Comparison of ENCODE assay signal across 8 cellular contexts in the genomic region with DNA sequence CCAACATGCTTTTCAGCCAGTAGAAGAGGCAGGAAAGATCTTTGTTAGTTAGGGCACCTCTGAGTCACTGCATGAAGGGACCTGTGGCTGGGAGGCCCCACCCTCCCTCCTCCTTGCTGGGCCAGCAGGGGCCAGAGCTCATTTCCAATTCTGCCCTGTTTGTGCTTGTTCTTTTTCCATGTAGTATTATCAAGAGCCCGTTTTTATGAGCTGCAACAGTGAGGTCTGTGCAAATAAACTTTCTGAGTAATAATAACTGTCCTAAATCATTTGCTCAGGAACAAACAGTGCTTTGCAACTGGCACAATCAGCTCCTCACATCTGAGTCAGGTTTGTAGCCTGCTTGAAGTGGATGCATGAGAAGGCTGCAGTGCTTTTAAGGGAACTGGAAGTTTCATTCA.
DNase-seq lines count a peak whose midpoint lies in the region; ATAC-seq and TF ChIP-seq lines count a peak whose summit lies in the region.

No MANE protein-coding gene starts in this region.

- peak overlapping the region; percentile 91 for H3K27ac Mint-ChIP-seq in central memory CD8-positive, alpha-beta T cell (ENCODE audit: low read depth)
- H3K27ac Mint-ChIP-seq in endothelial cell (ENCODE audit: unreplicated experiment), result no peak overlapping the region

- no peaks in the 10 kb centered on the region for H3K9me3 Mint-ChIP-seq in central memory CD8-positive, alpha-beta T cell
- H3K9me3 Mint-ChIP-seq in endothelial cell (ENCODE audit: unreplicated experiment), result no peaks in the 10 kb centered on the region

- no peaks in the 10 kb centered on the region for H3K36me3 ChIP-seq in HEK293 (ENCODE audit: control insufficient read depth in 2 of 2, insufficient read depth in 1 of 2, low read length in 2 of 2)

- peak; percentile 82 for ATAC-seq in central memory CD8-positive, alpha-beta T cell (replicated peaks; ENCODE audit: extremely low read depth, poor library complexity, severe bottlenecking)

- H3K4me3 ChIP-seq in HEK293 (ENCODE audit: low read depth, low read length), result no peak overlapping the region

- H3K4me1 Mint-ChIP-seq in central memory CD8-positive, alpha-beta T cell, result peaks cover 66% of the 10 kb centered on the region
- peaks cover 7% of the 10 kb centered on the region for H3K4me1 Mint-ChIP-seq in endothelial cell (ENCODE audit: unreplicated experiment)

- DNase-seq in T-helper 22 cell (ENCODE audit: low read depth), result peak; percentile 16
- no peak for DNase-seq in central memory CD8-positive, alpha-beta T cell (ENCODE audit: low spot score in 2 of 2)
- peak; percentile 11 to 36 (median 18) for DNase-seq in stimulated activated CD4-positive, alpha-beta T cell treated with anti-CD3 and anti-CD28 coated beads, Interleukin-12 subunit alpha, Interleukin-12 subunit beta, amount 100 ng/mL, for 48 hours (ENCODE audit: low read depth in 2 of 3, low spot score in 1 of 3)
- no peak for DNase-seq in endothelial cell (ENCODE audit: low spot score)
- no peak for DNase-seq in GF-D8 (lab: John Stamatoyannopoulos, UW)
- no peak for DNase-seq in Kasumi-1 (lab: John Stamatoyannopoulos, UW)
- no peak for DNase-seq in SK-N-DZ (ENCODE audit: low spot score)

- peak overlapping the region; percentile 43 for H3K27ac ChIP-seq in HEK293 (ENCODE audit: extremely low read depth, low read depth, low read length)

- no peaks in the 10 kb centered on the region for H3K27me3 Mint-ChIP-seq in central memory CD8-positive, alpha-beta T cell
- no peaks in the 10 kb centered on the region for H3K27me3 Mint-ChIP-seq in endothelial cell (ENCODE audit: unreplicated experiment)

- POLR2A ChIA-PET in HEK293 (lab: Yijun Ruan, JAX), result interaction anchor here (1.4 kb wide), 1 partner anchor 127 kb away, joined by 3 read pairs; no protein-coding TSS in a partner anchor

- H3K4me3 Mint-ChIP-seq in central memory CD8-positive, alpha-beta T cell, result peak overlapping the region; percentile 7
- no peak overlapping the region for H3K4me3 Mint-ChIP-seq in endothelial cell (ENCODE audit: unreplicated experiment)

- TF ChIP-seq CTCF in HEK293 (tag by site-specific recombination; IDR thresholded peaks at IDR 0.05) (no peak), endothelial cell (IDR thresholded peaks at IDR 0.05; ENCODE audit: unreplicated experiment) (no peak)

- peaks cover 15% of the 10 kb centered on the region for H3K4me1 ChIP-seq in HEK293 (ENCODE audit: control insufficient read depth, insufficient read depth, low read length)

- no peaks in the 10 kb centered on the region for H3K9me3 ChIP-seq in HEK293 (ENCODE audit: control insufficient read depth, insufficient read depth, low read depth, low read length)

- H3K36me3 Mint-ChIP-seq in central memory CD8-positive, alpha-beta T cell (ENCODE audit: insufficient read depth), result peaks cover 2% of the 10 kb centered on the region
- H3K36me3 Mint-ChIP-seq in endothelial cell (ENCODE audit: low read depth, unreplicated experiment), result no peaks in the 10 kb centered on the region

- CTCF ChIA-PET in HEK293 (lab: Yijun Ruan, JAX), result interaction anchor here (0.5 to 1.2 kb wide), 5 partner anchors 9 to 230 kb away, joined by 3 read pairs; no protein-coding TSS in a partner anchor

TF ChIP-seq in HEK293, 187 proteins besides CTCF, POLR2A, EP300 and RAD21 (continues in another document):
- TF ChIP-seq ZBTB17 (tag by site-specific recombination; IDR thresholded peaks at IDR 0.05), result no peak
- no peak for TF ChIP-seq ZNF626 (tag by site-specific recombination; IDR thresholded peaks at IDR 0.05)
- no peak for TF ChIP-seq ZNF292 (tag by site-specific recombination; IDR thresholded peaks at IDR 0.05; ENCODE audit: borderline replicate concordance, low read depth)
- TF ChIP-seq, protein P1, sequence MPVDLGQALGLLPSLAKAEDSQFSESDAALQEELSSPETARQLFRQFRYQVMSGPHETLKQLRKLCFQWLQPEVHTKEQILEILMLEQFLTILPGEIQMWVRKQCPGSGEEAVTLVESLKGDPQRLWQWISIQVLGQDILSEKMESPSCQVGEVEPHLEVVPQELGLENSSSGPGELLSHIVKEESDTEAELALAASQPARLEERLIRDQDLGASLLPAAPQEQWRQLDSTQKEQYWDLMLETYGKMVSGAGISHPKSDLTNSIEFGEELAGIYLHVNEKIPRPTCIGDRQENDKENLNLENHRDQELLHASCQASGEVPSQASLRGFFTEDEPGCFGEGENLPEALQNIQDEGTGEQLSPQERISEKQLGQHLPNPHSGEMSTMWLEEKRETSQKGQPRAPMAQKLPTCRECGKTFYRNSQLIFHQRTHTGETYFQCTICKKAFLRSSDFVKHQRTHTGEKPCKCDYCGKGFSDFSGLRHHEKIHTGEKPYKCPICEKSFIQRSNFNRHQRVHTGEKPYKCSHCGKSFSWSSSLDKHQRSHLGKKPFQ (tag by site-specific recombination; IDR thresholded peaks at IDR 0.05), result no peak
- peak; percentile 72; the same call in 1 of the 2 replicates for TF ChIP-seq ZBTB48 (tag by site-specific recombination; IDR thresholded peaks at IDR 0.05)
- TF ChIP-seq TRIM28 (IDR thresholded peaks at IDR 0.05; ENCODE audit: borderline replicate concordance, low read length), result peak; percentile 93
- no peak for TF ChIP-seq MEIS1 (CRISPR knock-in tag; IDR thresholded peaks at IDR 0.05; ENCODE audit: borderline replicate concordance)
- 0 out of 2 replicates have a peak, but pooled peaks have one; percentile 30 for TF ChIP-seq ZNF660 (tag by site-specific recombination; IDR thresholded peaks at IDR 0.05)
- TF ChIP-seq, protein P2, sequence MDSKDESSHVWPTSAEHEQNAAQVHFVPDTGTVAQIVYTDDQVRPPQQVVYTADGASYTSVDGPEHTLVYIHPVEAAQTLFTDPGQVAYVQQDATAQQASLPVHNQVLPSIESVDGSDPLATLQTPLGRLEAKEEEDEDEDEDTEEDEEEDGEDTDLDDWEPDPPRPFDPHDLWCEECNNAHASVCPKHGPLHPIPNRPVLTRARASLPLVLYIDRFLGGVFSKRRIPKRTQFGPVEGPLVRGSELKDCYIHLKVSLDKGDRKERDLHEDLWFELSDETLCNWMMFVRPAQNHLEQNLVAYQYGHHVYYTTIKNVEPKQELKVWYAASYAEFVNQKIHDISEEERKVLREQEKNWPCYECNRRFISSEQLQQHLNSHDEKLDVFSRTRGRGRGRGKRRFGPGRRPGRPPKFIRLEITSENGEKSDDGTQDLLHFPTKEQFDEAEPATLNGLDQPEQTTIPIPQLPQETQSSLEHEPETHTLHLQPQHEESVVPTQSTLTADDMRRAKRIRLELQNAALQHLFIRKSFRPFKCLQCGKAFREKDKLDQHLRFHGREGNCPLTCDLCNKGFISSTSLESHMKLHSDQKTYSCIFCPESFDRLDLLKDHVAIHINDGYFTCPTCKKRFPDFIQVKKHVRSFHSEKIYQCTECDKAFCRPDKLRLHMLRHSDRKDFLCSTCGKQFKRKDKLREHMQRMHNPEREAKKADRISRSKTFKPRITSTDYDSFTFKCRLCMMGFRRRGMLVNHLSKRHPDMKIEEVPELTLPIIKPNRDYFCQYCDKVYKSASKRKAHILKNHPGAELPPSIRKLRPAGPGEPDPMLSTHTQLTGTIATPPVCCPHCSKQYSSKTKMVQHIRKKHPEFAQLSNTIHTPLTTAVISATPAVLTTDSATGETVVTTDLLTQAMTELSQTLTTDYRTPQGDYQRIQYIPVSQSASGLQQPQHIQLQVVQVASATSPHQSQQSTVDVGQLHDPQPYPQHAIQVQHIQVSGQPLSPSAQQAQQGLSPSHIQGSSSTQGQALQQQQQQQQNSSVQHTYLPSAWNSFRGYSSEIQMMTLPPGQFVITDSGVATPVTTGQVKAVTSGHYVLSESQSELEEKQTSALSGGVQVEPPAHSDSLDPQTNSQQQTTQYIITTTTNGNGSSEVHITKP (tag by site-specific recombination; IDR thresholded peaks at IDR 0.05), result no peak
- no peak for TF ChIP-seq ZNF114 (tag by site-specific recombination; IDR thresholded peaks at IDR 0.05)
- no peak for TF ChIP-seq ZNF112 (tag by site-specific recombination; IDR thresholded peaks at IDR 0.05)
- TF ChIP-seq, protein P3, sequence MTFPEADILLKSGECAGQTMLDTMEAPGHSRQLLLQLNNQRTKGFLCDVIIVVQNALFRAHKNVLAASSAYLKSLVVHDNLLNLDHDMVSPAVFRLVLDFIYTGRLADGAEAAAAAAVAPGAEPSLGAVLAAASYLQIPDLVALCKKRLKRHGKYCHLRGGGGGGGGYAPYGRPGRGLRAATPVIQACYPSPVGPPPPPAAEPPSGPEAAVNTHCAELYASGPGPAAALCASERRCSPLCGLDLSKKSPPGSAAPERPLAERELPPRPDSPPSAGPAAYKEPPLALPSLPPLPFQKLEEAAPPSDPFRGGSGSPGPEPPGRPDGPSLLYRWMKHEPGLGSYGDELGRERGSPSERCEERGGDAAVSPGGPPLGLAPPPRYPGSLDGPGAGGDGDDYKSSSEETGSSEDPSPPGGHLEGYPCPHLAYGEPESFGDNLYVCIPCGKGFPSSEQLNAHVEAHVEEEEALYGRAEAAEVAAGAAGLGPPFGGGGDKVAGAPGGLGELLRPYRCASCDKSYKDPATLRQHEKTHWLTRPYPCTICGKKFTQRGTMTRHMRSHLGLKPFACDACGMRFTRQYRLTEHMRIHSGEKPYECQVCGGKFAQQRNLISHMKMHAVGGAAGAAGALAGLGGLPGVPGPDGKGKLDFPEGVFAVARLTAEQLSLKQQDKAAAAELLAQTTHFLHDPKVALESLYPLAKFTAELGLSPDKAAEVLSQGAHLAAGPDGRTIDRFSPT (tag by site-specific recombination; IDR thresholded peaks at IDR 0.05), result no peak
- TF ChIP-seq ZIC2 (tag by site-specific recombination; IDR thresholded peaks at IDR 0.05), result peak; percentile 79
- TF ChIP-seq GLIS1 (tag by site-specific recombination; IDR thresholded peaks at IDR 0.05), result no peak
- peak; percentile 28; the same call in 1 of the 2 replicates for TF ChIP-seq ZNF335 (tag by site-specific recombination; conservative IDR thresholded peaks at IDR 0.05)
- TF ChIP-seq ZNF843 (tag by site-specific recombination; IDR thresholded peaks at IDR 0.05), result peak; percentile 44; the same call in 1 of the 2 replicates
- TF ChIP-seq ZNF223 (tag by site-specific recombination; IDR thresholded peaks at IDR 0.05), result no peak
- no peak for TF ChIP-seq RBAK (tag by site-specific recombination; IDR thresholded peaks at IDR 0.05)
- TF ChIP-seq ZNF596 (tag by site-specific recombination; IDR thresholded peaks at IDR 0.05), result no peak
- no peak for TF ChIP-seq ZNF621 (tag by site-specific recombination; IDR thresholded peaks at IDR 0.05)
- TF ChIP-seq ZNF324 (tag by site-specific recombination; IDR thresholded peaks at IDR 0.05), result no peak
- no peak for TF ChIP-seq KLF9 (tag by site-specific recombination; IDR thresholded peaks at IDR 0.05; ENCODE audit: low read depth)
- peak; percentile 93 for TF ChIP-seq SCRT1 (tag by site-specific recombination; IDR thresholded peaks at IDR 0.05; ENCODE audit: borderline replicate concordance)
- peak; percentile 96 for TF ChIP-seq SCRT2 (tag by site-specific recombination; IDR thresholded peaks at IDR 0.05)

Comparison
In these comparisons a context has a peak if more than half of its experiments do, and no peak if none do; other contexts are left out.
1. DNase-seq: peak in T-helper 22 cell (single experiment) and stimulated activated CD4-positive, alpha-beta T cell treated with anti-CD3 and anti-CD28 coated beads, Interleukin-12 subunit alpha, Interleukin-12 subunit beta, amount 100 ng/mL, for 48 hours (3 of 3); none in central memory CD8-positive, alpha-beta T cell (0 of 2), endothelial cell (single experiment), GF-D8 (single experiment), Kasumi-1 (0 of 2) and SK-N-DZ (single experiment).